Comparison of ENCODE assay signal across 13 cellular contexts in genomic region chr4:186761956-186762355, GRCh38. TPM values are rescaled to one million over a fixed set of nuclear protein-coding genes. Genes with fewer than 3 reads are reported as not detected.
A peak's percentile ranks its signal among the peaks of the same experiment; 100 is the strongest.
DNase-seq lines count a peak whose midpoint lies in the region; ATAC-seq, FAIRE-seq and TF ChIP-seq lines count a peak whose summit lies in the region.
"Not testable (repeated sequence)": the region's sequence is repeated elsewhere in the genome, so short reads cannot be mapped to it uniquely, and the experiment has no call there.
"Had no signal": no experiment of that assay in that cellular context is flagged by ENCODE, and none has a peak within 500 bp of the region (broad histone marks: within the 10 kb centered on the region; RNA-seq: fewer than 3 reads in every experiment).

No MANE protein-coding gene starts in this region.

- not testable (repeated sequence) for TF ChIP-seq RAD21 in HepG2 (CRISPR knock-in tag; IDR thresholded peaks at IDR 0.05)

- CTCF ChIA-PET in HepG2 (lab: Yijun Ruan, JAX; ENCODE audit: low intra/inter-chr PET ratio, low total read pairs): not testable (repeated sequence)

- not testable (repeated sequence) for H3K27ac ChIP-seq in BLaER1, thyroid gland
- H3K27ac ChIP-seq in Karpas-422 (ENCODE audit: low read length): peak overlapping the region; percentile 18
- peak overlapping the region; percentile 13 for H3K27ac ChIP-seq in RWPE2 (ENCODE audit: poor library complexity, severe bottlenecking)
- H3K27ac ChIP-seq in HepG2 (ENCODE audit: extremely low read length, insufficient read depth, low read length): peak overlapping the region; percentile 17
- H3K27ac ChIP-seq in osteoblast (ENCODE audit: low read depth, low read length): peak overlapping the region; percentile 56

- not testable (repeated sequence) for H3K9me3 ChIP-seq in BLaER1; Karpas-422 (ENCODE audit: low read length); RWPE2 (ENCODE audit: severe bottlenecking); HepG2 (ENCODE audit: low read length); osteoblast (ENCODE audit: low read depth, low read length); thyroid gland

- not testable (repeated sequence) for H3K79me2 ChIP-seq in Karpas-422 (ENCODE audit: low read length); HepG2 (ENCODE audit: insufficient read depth, low read length); osteoblast (ENCODE audit: insufficient read depth, low read length)

- not testable (repeated sequence) for H3K9me2 ChIP-seq in Karpas-422 (replicated peaks; ENCODE audit: insufficient read depth, low read length)

- H3K27me3 ChIP-seq in BLaER1; Karpas-422 (ENCODE audit: low read length); RWPE2 (ENCODE audit: insufficient read depth, poor library complexity, severe bottlenecking); HepG2 (ENCODE audit: control insufficient read depth in 1 of 2, insufficient read depth in 2 of 2, low read length in 2 of 2); osteoblast (ENCODE audit: insufficient read depth, low read length); thyroid gland: not testable (repeated sequence)

- TF ChIP-seq CTCF in RWPE2 (IDR thresholded peaks at IDR 0.05; ENCODE audit: poor library complexity, severe bottlenecking); HepG2 (CRISPR knock-in tag; IDR thresholded peaks at IDR 0.05); osteoblast (IDR thresholded peaks at IDR 0.05; ENCODE audit: extremely low read depth, low read depth, low read length); thyroid gland (IDR thresholded peaks at IDR 0.05): not testable (repeated sequence)

- intact Hi-C loops in HepG2 (cut with micrococcal nuclease; ENCODE audit: unreplicated experiment); thyroid gland (cut with DNase I): not testable (repeated sequence)

- not testable (repeated sequence) for TF ChIP-seq POLR2A in HepG2 (IDR thresholded peaks at IDR 0.05; ENCODE audit: insufficient read depth in 1 of 2, low read depth in 2 of 2, low read length in 2 of 2); thyroid gland (IDR thresholded peaks at IDR 0.05)

- 95% methylated on average over 2 of the region's 2 CpGs for WGBS in HepG2 (ENCODE audit: low lambda C conversion rate)
- WGBS in thyroid gland, 2 donors: 29 to 42% methylated on average over 2 of the region's 2 CpGs

- BruUV-seq in HepG2 (replicated peaks; lab: Mats Ljungman, UMichigan): not testable (repeated sequence)

- not testable (repeated sequence) for H3K9ac ChIP-seq in BLaER1; Karpas-422 (ENCODE audit: low read length); HepG2 (ENCODE audit: insufficient read depth, low read depth, low read length)

- POLR2A ChIA-PET in HepG2 (lab: Yijun Ruan, JAX): not testable (repeated sequence)

- H3K4me3 ChIP-seq in BLaER1; Karpas-422 (ENCODE audit: low read length); RWPE2 (ENCODE audit: severe bottlenecking); HepG2 (replicated peaks in 1 of 3; ENCODE audit: insufficient read depth in 1 of 3, low read depth in 2 of 3, low read length in 3 of 3); osteoblast (ENCODE audit: insufficient read depth, low read length); thyroid gland (replicated peaks in 1 of 3): not testable (repeated sequence)

- H3K4me1 ChIP-seq in BLaER1 (peaks cover 53% of the 10 kb centered on the region), Karpas-422 (ENCODE audit: low read length) (peaks cover 54% of the 10 kb centered on the region), RWPE2 (ENCODE audit: insufficient read depth, poor library complexity, severe bottlenecking) (peaks cover 35% of the 10 kb centered on the region), HepG2 (ENCODE audit: insufficient read depth, low read length) (peaks cover 70% of the 10 kb centered on the region), osteoblast (ENCODE audit: insufficient read depth, low read length) (peaks cover 27% of the 10 kb centered on the region), thyroid gland (peaks cover 0 to 12% of the 10 kb centered on the region in 2 donors)

- in situ Hi-C loops in Caki2 (cut with HindIII; ENCODE audit: low pct_unique_long_range_greater_than_20kb, low sequenced_read_pairs); HepG2 (cut with HindIII; ENCODE audit: extremely low pct_ligation_motif_present, low pct_unique_long_range_greater_than_20kb): not testable (repeated sequence)

- H3K4me2 ChIP-seq in BLaER1 (peak overlapping the region; percentile 12; the same call in 1 of the 2 replicates), Karpas-422 (ENCODE audit: low read depth, low read length, poor library complexity, severe bottlenecking) (peak overlapping the region; percentile 61)
- not testable (repeated sequence) for H3K4me2 ChIP-seq in HepG2 (ENCODE audit: low read depth, low read length); osteoblast (ENCODE audit: insufficient read depth, low read length)

- not testable (repeated sequence) for H2AFZ ChIP-seq in Karpas-422 (ENCODE audit: low read length); HepG2 (ENCODE audit: low read length); osteoblast (ENCODE audit: low read length)

- H4K20me1 ChIP-seq in BLaER1; Karpas-422 (ENCODE audit: insufficient read depth, low read depth, low read length); HepG2 (ENCODE audit: insufficient read depth, low read length); osteoblast (ENCODE audit: insufficient read depth, low read length): not testable (repeated sequence)

- not testable (repeated sequence) for H3K36me3 ChIP-seq in BLaER1; Karpas-422 (ENCODE audit: insufficient read depth, low read length); RWPE2 (ENCODE audit: low read depth); HepG2 (replicated peaks in 1 of 2; ENCODE audit: control insufficient read depth in 1 of 2, insufficient read depth in 2 of 2, low read length in 2 of 2); osteoblast (ENCODE audit: insufficient read depth, low read length); thyroid gland

- not testable (repeated sequence) for ATAC-seq in RWPE2 (ENCODE audit: low read depth); HepG2

- TF ChIP-seq EP300 in HepG2 (IDR thresholded peaks at IDR 0.05; ENCODE audit: low read depth in 2 of 2, low read length in 2 of 2); HepG2 (CRISPR knock-in tag; IDR thresholded peaks at IDR 0.05; ENCODE audit: borderline replicate concordance): not testable (repeated sequence)

- FAIRE-seq in A204.1 (lab: Jason Lieb, UNC): peak; percentile 11
- not testable (repeated sequence) for FAIRE-seq in HepG2 (lab: Jason Lieb, UNC)

- DNase-seq in Caki2 (ENCODE audit: low read depth) (peak; percentile 38), thyroid gland (peak; percentile 57 to 61)
- DNase-seq in Karpas-422; RWPE2 (ENCODE audit: low spot score); HepG2 (ENCODE audit: low spot score); osteoblast (ENCODE audit: insufficient read length, low spot score, missing footprints): not testable (repeated sequence)

TF ChIP-seq in HepG2, 621 proteins besides CTCF, POLR2A, EP300 and RAD21:
- TF ChIP-seq TARDBP (CRISPR knock-in tag; IDR thresholded peaks at IDR 0.05): 0 out of 2 replicates have a peak, but pooled peaks have one; percentile 8

RNA-seq across cellular contexts. Expression of gene FAT1, which starts 38.3 kb away (rescaled TPM):
- total RNA-seq in Caki2 (2014; rRNA removed; shearing (Covaris generic); ENCODE audit: low replicate concordance): 107 and 110 TPM in 2 replicates
- 0.15 TPM in 1 of 2 replicates, not detected in the other for total RNA-seq in Karpas-422 (2014; rRNA removed; shearing (Covaris generic); ENCODE audit: low replicate concordance)
- total RNA-seq in HepG2 (2016; rRNA removed; fragmentation: Illumina TruSeq; extraction: Trizol) (176 and 185 TPM in 2 replicates), osteoblast (474 and 522 TPM in 2 replicates), thyroid gland (10 to 100 TPM; 73.1 to 95.6 (median 76.5) TPM)
- 74.9 and 87.3 TPM in 2 replicates for total RNA-seq in HepG2 (2016; cell fraction: cytosol; rRNA removed; fragmentation: Illumina TruSeq; extraction: Trizol; ENCODE audit: low read depth)
- total RNA-seq in HepG2 (2016; cell fraction: insoluble cytoplasmic fraction; rRNA removed; fragmentation: Illumina TruSeq; extraction: Trizol): 158 and 182 TPM in 2 replicates
- total RNA-seq in HepG2 (2016; cell fraction: membrane; rRNA removed; fragmentation: Illumina TruSeq; extraction: Trizol): 361 and 484 TPM in 2 replicates
- total RNA-seq in HepG2 (2016; cell fraction: nucleus; rRNA removed; fragmentation: Illumina TruSeq; extraction: Trizol): 203 and 219 TPM in 2 replicates
- 193 and 216 TPM in 2 replicates for polyA plus RNA-seq in HepG2 (2011; rRNA removed)
- polyA plus RNA-seq in HepG2 (2011; cell fraction: cytosol; rRNA removed): 145 and 153 TPM in 2 replicates
- polyA plus RNA-seq in HepG2 (2011; cell fraction: nucleus; rRNA removed): 169 and 173 TPM in 2 replicates
- polyA plus RNA-seq in HepG2 (2012): 84.5 and 103 TPM in 2 replicates
- 2.5 and 3.2 TPM in 2 replicates for polyA plus RNA-seq in HepG2 (2016; cell fraction: cytosol; fragmentation: Illumina TruSeq; extraction: Trizol; ENCODE audit: low read depth)
- polyA plus RNA-seq in HepG2 (2016; cell fraction: insoluble cytoplasmic fraction; fragmentation: Illumina TruSeq; extraction: Trizol; ENCODE audit: low read depth): 34.1 and 47.0 TPM in 2 replicates
- polyA plus RNA-seq in HepG2 (2016; cell fraction: membrane; fragmentation: Illumina TruSeq; extraction: Trizol; ENCODE audit: low read depth): 7.0 and 7.3 TPM in 2 replicates
- polyA plus RNA-seq in HepG2 (2016; cell fraction: nucleus; fragmentation: Illumina TruSeq; extraction: Trizol; ENCODE audit: insufficient read depth, low read depth): 164 and 179 TPM in 2 replicates
- polyA minus RNA-seq in HepG2 (2011; rRNA and poly(A)+ RNA removed; ENCODE audit: low replicate concordance): 311 and 1,912 TPM in 2 replicates
- polyA minus RNA-seq in HepG2 (2011; cell fraction: cytosol; rRNA and poly(A)+ RNA removed): 510 and 534 TPM in 2 replicates
- polyA minus RNA-seq in HepG2 (2011; cell fraction: nucleus; rRNA and poly(A)+ RNA removed): 531 and 554 TPM in 2 replicates
- total RNA-seq: CD4-positive, alpha-beta memory T cell; CD4-positive, CD25-positive, alpha-beta regulatory T cell; CD8-positive, alpha-beta memory T cell; CD8-positive, alpha-beta T cell had no signal
- polyA plus RNA-seq: CD14-positive monocyte; CD4-positive, alpha-beta memory T cell; CD8-positive, alpha-beta memory T cell had no signal

Comparison
In these comparisons a context has a peak if more than half of its experiments do, and no peak if none do; other contexts are left out.
1. RNA of gene FAT1, which starts 38.3 kb away (total RNA-seq): 474 to 522 TPM in osteoblast, 74.9 to 484 TPM in HepG2, 107 to 110 TPM in Caki2 and 73.1 to 95.6 TPM in thyroid gland; 0.15 TPM in Karpas-422; every median in the first group is over 10 times any median in the second.